ENCODE assay signal across 8 cellular contexts in genomic region chr9:99059074-99059894, GRCh38. TPM values are rescaled to one million over a fixed set of nuclear protein-coding genes. Genes with fewer than 3 reads are reported as not detected.
A peak's percentile ranks its signal among the peaks of the same experiment; 100 is the strongest.
DNase-seq lines count a peak whose midpoint lies in the region; ATAC-seq and TF ChIP-seq lines count a peak whose summit lies in the region.

No MANE protein-coding gene starts in this region.

- no peaks in the 10 kb centered on the region for H3K36me3 ChIP-seq in CD4-positive, CD25-positive, alpha-beta regulatory T cell (ENCODE audit: control insufficient read depth, insufficient read depth, low read length)
- no peaks in the 10 kb centered on the region for H3K36me3 ChIP-seq in GM23338 (ENCODE audit: insufficient read depth)

- H3K27ac ChIP-seq in CD4-positive, CD25-positive, alpha-beta regulatory T cell (ENCODE audit: insufficient read depth, low read length, poor library complexity, severe bottlenecking) = peak overlapping the region; percentile 31
- H3K27ac ChIP-seq in coronary artery = peak overlapping the region in 1 of 2 donors; percentile 61
- no peak overlapping the region for H3K27ac ChIP-seq in GM23338 (ENCODE audit: low read depth)

- no peaks in the 10 kb centered on the region for H3K27me3 ChIP-seq in CD4-positive, CD25-positive, alpha-beta regulatory T cell (ENCODE audit: control insufficient read depth, insufficient read depth, low read length)
- H3K27me3 ChIP-seq in GM23338 (ENCODE audit: insufficient read depth) = no peaks in the 10 kb centered on the region

- H3F3A ChIP-seq in GM23338 (replicated peaks; ENCODE audit: low read depth) = no peaks in the 10 kb centered on the region

- peaks cover 46% of the 10 kb centered on the region for H3K4me1 ChIP-seq in CD4-positive, CD25-positive, alpha-beta regulatory T cell (ENCODE audit: control insufficient read depth, insufficient read depth, low read length, poor library complexity, severe bottlenecking)
- H3K4me1 ChIP-seq in GM23338 (ENCODE audit: insufficient read depth) = no peaks in the 10 kb centered on the region

- peaks cover 0 to 4% (median 0%) of the 10 kb centered on the region in 7 donors for H3K9me3 Mint-ChIP-seq in CD4-positive, CD25-positive, alpha-beta regulatory T cell
- H3K9me3 Mint-ChIP-seq in activated T-helper 2 cell treated with anti-CD3 and anti-CD28 coated beads, Interferon-gamma antibody, Interleukin-2, Interleukin-4, amounts not matched to agents 10 μg/mL and 5 μg/mL and 100 μg/mL, durations not matched to agents 14 hours and 24 hours and 36 hours = peaks cover 11% of the 10 kb centered on the region
- peaks cover 9% of the 10 kb centered on the region for H3K9me3 Mint-ChIP-seq in natural killer cell treated with Interleukin-12 subunit alpha and Interleukin-12 subunit beta and Interleukin-15 and Interleukin-18, amount 100 ng/mL, for 72 hours
- no peaks in the 10 kb centered on the region for H3K9me3 Mint-ChIP-seq in GM23338

- H4K20me1 ChIP-seq in GM23338 (replicated peaks; ENCODE audit: insufficient read depth) = no peaks in the 10 kb centered on the region

- H3K36me3 Mint-ChIP-seq in CD4-positive, CD25-positive, alpha-beta regulatory T cell = no peaks in the 10 kb centered on the region
- no peaks in the 10 kb centered on the region for H3K36me3 Mint-ChIP-seq in activated T-helper 2 cell treated with anti-CD3 and anti-CD28 coated beads, Interferon-gamma antibody, Interleukin-2, Interleukin-4, amounts not matched to agents 10 μg/mL and 5 μg/mL and 100 μg/mL, durations not matched to agents 14 hours and 24 hours and 36 hours (ENCODE audit: low read depth)
- peaks cover 10% of the 10 kb centered on the region for H3K36me3 Mint-ChIP-seq in natural killer cell treated with Interleukin-12 subunit alpha and Interleukin-12 subunit beta and Interleukin-15 and Interleukin-18, amount 100 ng/mL, for 72 hours
- no peaks in the 10 kb centered on the region for H3K36me3 Mint-ChIP-seq in GM23338 (ENCODE audit: low read depth)

- intact Hi-C loops in activated T-helper 2 cell treated with anti-CD3 and anti-CD28 coated beads, Interferon-gamma antibody, Interleukin-2, Interleukin-4, amounts not matched to agents 10 μg/mL and 5 μg/mL and 100 μg/mL, durations not matched to agents 14 hours and 24 hours and 36 hours (cut with micrococcal nuclease) = loop anchor here (2.0 to 5.0 kb wide), 4 partner anchors 18 to 763 kb away; partner anchors contain the start of gene NR4A3

- H3K4me3 ChIP-seq in CD4-positive, CD25-positive, alpha-beta regulatory T cell (ENCODE audit: low read depth, low read length) = peak overlapping the region; percentile 87
- H3K4me3 ChIP-seq in coronary artery = no peak overlapping the region
- H3K4me3 ChIP-seq in GM23338 = no peak overlapping the region

- peak in 1 of 3 donors; percentile 76 for DNase-seq in CD4-positive, CD25-positive, alpha-beta regulatory T cell
- DNase-seq in activated T-helper 2 cell treated with anti-CD3 and anti-CD28 coated beads, Interferon-gamma antibody, Interleukin-2, Interleukin-4, amounts not matched to agents 10 μg/mL and 5 μg/mL and 100 μg/mL, durations not matched to agents 14 hours and 24 hours and 36 hours (ENCODE audit: low spot score) = no peak
- DNase-seq in natural killer cell treated with Interleukin-12 subunit alpha and Interleukin-12 subunit beta and Interleukin-15 and Interleukin-18, amount 100 ng/mL, for 72 hours (ENCODE audit: low spot score) = peak; percentile 69
- DNase-seq in DMS153 (lab: John Stamatoyannopoulos, UW) (no peak), coronary artery (ENCODE audit: low spot score) (no peak), GM23338 (ENCODE audit: low spot score) (no peak)

- H2AFZ ChIP-seq in GM23338 = no peak overlapping the region

- H3K4me1 Mint-ChIP-seq in CD4-positive, CD25-positive, alpha-beta regulatory T cell = peaks cover 34 to 88% (median 68%) of the 10 kb centered on the region in 4 donors
- peaks cover 53% of the 10 kb centered on the region for H3K4me1 Mint-ChIP-seq in activated T-helper 2 cell treated with anti-CD3 and anti-CD28 coated beads, Interferon-gamma antibody, Interleukin-2, Interleukin-4, amounts not matched to agents 10 μg/mL and 5 μg/mL and 100 μg/mL, durations not matched to agents 14 hours and 24 hours and 36 hours (ENCODE audit: low read depth)
- H3K4me1 Mint-ChIP-seq in natural killer cell treated with Interleukin-12 subunit alpha and Interleukin-12 subunit beta and Interleukin-15 and Interleukin-18, amount 100 ng/mL, for 72 hours (ENCODE audit: low read depth in 2 of 2) = peaks cover 73 to 76% of the 10 kb centered on the region in 2 donors
- no peaks in the 10 kb centered on the region for H3K4me1 Mint-ChIP-seq in GM23338

- no peaks in the 10 kb centered on the region for H3K27me3 Mint-ChIP-seq in CD4-positive, CD25-positive, alpha-beta regulatory T cell
- H3K27me3 Mint-ChIP-seq in activated T-helper 2 cell treated with anti-CD3 and anti-CD28 coated beads, Interferon-gamma antibody, Interleukin-2, Interleukin-4, amounts not matched to agents 10 μg/mL and 5 μg/mL and 100 μg/mL, durations not matched to agents 14 hours and 24 hours and 36 hours (ENCODE audit: low read depth) = peaks cover 6% of the 10 kb centered on the region
- no peaks in the 10 kb centered on the region for H3K27me3 Mint-ChIP-seq in natural killer cell treated with Interleukin-12 subunit alpha and Interleukin-12 subunit beta and Interleukin-15 and Interleukin-18, amount 100 ng/mL, for 72 hours
- no peaks in the 10 kb centered on the region for H3K27me3 Mint-ChIP-seq in GM23338 (ENCODE audit: insufficient read depth, low read depth, poor library complexity)

- no peak overlapping the region for H3K4me2 ChIP-seq in GM23338

- peak overlapping the region in 2 of 3 donors; percentile 57 to 83 for H3K27ac Mint-ChIP-seq in CD4-positive, CD25-positive, alpha-beta regulatory T cell
- peak overlapping the region; percentile 81 for H3K27ac Mint-ChIP-seq in activated T-helper 2 cell treated with anti-CD3 and anti-CD28 coated beads, Interferon-gamma antibody, Interleukin-2, Interleukin-4, amounts not matched to agents 10 μg/mL and 5 μg/mL and 100 μg/mL, durations not matched to agents 14 hours and 24 hours and 36 hours
- peak overlapping the region; percentile 93 to 95 for H3K27ac Mint-ChIP-seq in natural killer cell treated with Interleukin-12 subunit alpha and Interleukin-12 subunit beta and Interleukin-15 and Interleukin-18, amount 100 ng/mL, for 72 hours
- H3K27ac Mint-ChIP-seq in GM23338 = no peak overlapping the region

- no peak for TF ChIP-seq CTCF in coronary artery (IDR thresholded peaks at IDR 0.05)
- TF ChIP-seq CTCF in GM23338 (conservative IDR thresholded peaks at IDR 0.05; ENCODE audit: low read depth in 2 of 2) = no peak

- peak overlapping the region; percentile 70 to 91 (median 87) for H3K4me3 Mint-ChIP-seq in CD4-positive, CD25-positive, alpha-beta regulatory T cell
- H3K4me3 Mint-ChIP-seq in activated T-helper 2 cell treated with anti-CD3 and anti-CD28 coated beads, Interferon-gamma antibody, Interleukin-2, Interleukin-4, amounts not matched to agents 10 μg/mL and 5 μg/mL and 100 μg/mL, durations not matched to agents 14 hours and 24 hours and 36 hours (ENCODE audit: low read depth) = no peak overlapping the region
- H3K4me3 Mint-ChIP-seq in natural killer cell treated with Interleukin-12 subunit alpha and Interleukin-12 subunit beta and Interleukin-15 and Interleukin-18, amount 100 ng/mL, for 72 hours = peak overlapping the region; percentile 96
- no peak overlapping the region for H3K4me3 Mint-ChIP-seq in GM23338

- no peaks in the 10 kb centered on the region for H3K9me3 ChIP-seq in CD4-positive, CD25-positive, alpha-beta regulatory T cell (ENCODE audit: control insufficient read depth in 2 of 2, low read length in 2 of 2)

- peak; percentile 52 to 72 for ATAC-seq in CD4-positive, CD25-positive, alpha-beta regulatory T cell (ENCODE audit: low read depth in 2 of 2)
- ATAC-seq in GM19397 (IDR thresholded peaks at IDR 0.05; ENCODE audit: unreplicated experiment) (peak; percentile 63), HG03565 (IDR thresholded peaks at IDR 0.05; ENCODE audit: unreplicated experiment) (peak; percentile 75), GM23338 (no peak)
- ATAC-seq in natural killer cell treated with Interleukin-12 subunit alpha and Interleukin-12 subunit beta and Interleukin-15 and Interleukin-18, amount 100 ng/mL, for 72 hours = peak; percentile 77 to 81

- no peaks in the 10 kb centered on the region for H3K79me2 ChIP-seq in GM23338 (replicated peaks; ENCODE audit: insufficient read depth)

- H3K9me2 ChIP-seq in GM23338 (ENCODE audit: insufficient read depth) = no peaks in the 10 kb centered on the region

TF ChIP-seq in GM23338, 12 proteins besides CTCF, POLR2A, EP300 and RAD21 (continues in another document):
- no peak for TF ChIP-seq POLR2AphosphoS5 (IDR thresholded peaks at IDR 0.05; ENCODE audit: low read depth)

RNA-seq across cellular contexts. Expression of gene TGFBR1, which starts 45.6 kb away (rescaled TPM):
- total RNA-seq in CD4-positive, CD25-positive, alpha-beta regulatory T cell = 24.9 TPM
- polyA plus RNA-seq in CD4-positive, CD25-positive, alpha-beta regulatory T cell = 10 to 100 TPM; 18.0 to 27.0 (median 18.9) TPM
- 30.6 and 30.8 TPM in 2 replicates for total RNA-seq in activated T-helper 2 cell treated with anti-CD3 and anti-CD28 coated beads, Interferon-gamma antibody, Interleukin-2, Interleukin-4, amounts not matched to agents 10 μg/mL and 5 μg/mL and 100 μg/mL, durations not matched to agents 14 hours and 24 hours and 36 hours
- 100 to 1,000 TPM in 1 of 2 donors, 10 to 100 TPM in 1; 62.7 to 105 TPM for total RNA-seq in natural killer cell treated with Interleukin-12 subunit alpha and Interleukin-12 subunit beta and Interleukin-15 and Interleukin-18, amount 100 ng/mL, for 72 hours
- total RNA-seq in GM23338 (2014; rRNA removed; shearing (Covaris generic)) = 39.5 and 40.2 TPM in 2 replicates
- polyA plus RNA-seq in GM23338 (2016; fragmentation: Nextera tagmentation; extraction: Ambion mirVana) = 8.3 and 9.3 TPM in 2 replicates

Comparison
In these comparisons a context has a peak if more than half of its experiments do, and no peak if none do; other contexts are left out.
1. H3K4me3 Mint-ChIP-seq: peak in CD4-positive, CD25-positive, alpha-beta regulatory T cell (4 of 4) and natural killer cell treated with Interleukin-12 subunit alpha and Interleukin-12 subunit beta and Interleukin-15 and Interleukin-18, amount 100 ng/mL, for 72 hours (single experiment); none in activated T-helper 2 cell treated with anti-CD3 and anti-CD28 coated beads, Interferon-gamma antibody, Interleukin-2, Interleukin-4, amounts not matched to agents 10 μg/mL and 5 μg/mL and 100 μg/mL, durations not matched to agents 14 hours and 24 hours and 36 hours (single experiment) and GM23338 (single experiment).